9 cellular contexts compared by ENCODE assay signal in genomic region chr12:94289551-94290312, GRCh38.
DNase-seq lines count a peak whose midpoint lies in the region; ATAC-seq, FAIRE-seq and TF ChIP-seq lines count a peak whose summit lies in the region.
"Had no signal": no experiment of that assay in that cellular context is flagged by ENCODE, and none has a peak within 500 bp of the region (broad histone marks: within the 10 kb centered on the region; RNA-seq: fewer than 3 reads in every experiment).

No MANE protein-coding gene starts in this region.

- CTCF ChIA-PET in K562 (lab: Yijun Ruan, JAX; ENCODE audit: low intra/inter-chr PET ratio), result no interaction called here

- H4K20me1 ChIP-seq in K562 (replicated peaks; ENCODE audit: control insufficient read depth, insufficient read depth, low read length) (no peaks in the 10 kb centered on the region; the same call in 1 of the 2 replicates), keratinocyte (ENCODE audit: control insufficient read depth, extremely low read depth, insufficient read depth, low read length) (no peaks in the 10 kb centered on the region)

- no peak overlapping the region for H3K4me3 ChIP-seq in K562
- no peak overlapping the region for H3K4me3 ChIP-seq in keratinocyte (ENCODE audit: control insufficient read depth in 2 of 3, extremely low read depth in 1 of 3, insufficient read depth in 2 of 3, low read depth in 1 of 3, low read length in 3 of 3)
- no peak overlapping the region for H3K4me3 ChIP-seq in stomach
- no peak overlapping the region for H3K4me3 ChIP-seq in colonic mucosa

- H3K9ac ChIP-seq in K562 (ENCODE audit: insufficient read depth in 1 of 2, low read depth in 2 of 2, low read length in 2 of 2), result no peak overlapping the region
- no peak overlapping the region for H3K9ac ChIP-seq in keratinocyte (ENCODE audit: control insufficient read depth, extremely low read depth, insufficient read depth, low read length)
- no peak overlapping the region for H3K9ac ChIP-seq in colonic mucosa (ENCODE audit: low read depth in 2 of 2, low read length in 2 of 2)

- FAIRE-seq in K562 (lab: Jason Lieb, UNC) (peak; percentile 15), keratinocyte (lab: Jason Lieb, UNC) (peak; percentile 58)

- TF ChIP-seq CTCF in K562 (IDR thresholded peaks at IDR 0.05 in 2 of 3, conservative IDR thresholded peaks at IDR 0.05 in 1 of 3; ENCODE audit: insufficient read depth in 2 of 3, low read depth in 1 of 3, low read length in 3 of 3) (no peak), keratinocyte (optimal IDR thresholded peaks at IDR 0.05 in 1 of 3, IDR thresholded peaks at IDR 0.05 in 1 of 3, conservative IDR thresholded peaks at IDR 0.05 in 1 of 3; ENCODE audit: extremely low read depth in 1 of 3, insufficient read depth in 2 of 3, low read length in 3 of 3) (no peak), stomach (IDR thresholded peaks at IDR 0.05) (no peak), colonic mucosa (IDR thresholded peaks at IDR 0.05) (no peak)

- H3K4me1 ChIP-seq in K562 (replicated peaks in 1 of 2; ENCODE audit: control insufficient read depth in 2 of 2, insufficient read depth in 2 of 2, low read length in 2 of 2) (peaks cover 9% of the 10 kb centered on the region in 2 experiments; a peak in 3 of 5 replicates), keratinocyte (ENCODE audit: control insufficient read depth, extremely low read depth, insufficient read depth, low read length) (peaks cover 4% of the 10 kb centered on the region), stomach (peaks cover 0 to 37% (median 16%) of the 10 kb centered on the region in 4 donors), colonic mucosa (peaks cover 5% of the 10 kb centered on the region)

- no peaks in the 10 kb centered on the region for H3K79me2 ChIP-seq in K562 (ENCODE audit: control insufficient read depth, insufficient read depth, low read length)
- H3K79me2 ChIP-seq in keratinocyte (ENCODE audit: control insufficient read depth, insufficient read depth, low read length), result no peaks in the 10 kb centered on the region

- H3K9me1 ChIP-seq in K562 (ENCODE audit: control insufficient read depth, insufficient read depth, low read length) (no peaks in the 10 kb centered on the region), keratinocyte (ENCODE audit: control insufficient read depth, extremely low read depth, insufficient read depth, low read length) (no peaks in the 10 kb centered on the region)

- TF ChIP-seq POLR2A in K562 (conservative IDR thresholded peaks at IDR 0.05) (no peak), stomach (IDR thresholded peaks at IDR 0.05) (no peak)

- H3K9me3 ChIP-seq in K562 (replicated peaks; ENCODE audit: control insufficient read depth, insufficient read depth, low read depth, low read length), result no peaks in the 10 kb centered on the region
- H3K9me3 ChIP-seq in keratinocyte (ENCODE audit: control insufficient read depth, low read depth, low read length), result no peaks in the 10 kb centered on the region
- no peaks in the 10 kb centered on the region for H3K9me3 ChIP-seq in stomach
- H3K9me3 ChIP-seq in colonic mucosa, result no peaks in the 10 kb centered on the region

- H3K4me2 ChIP-seq in K562 (ENCODE audit: insufficient read depth, low read length), result no peak overlapping the region
- H3K4me2 ChIP-seq in keratinocyte (ENCODE audit: control insufficient read depth, extremely low read depth, insufficient read depth, low read depth, low read length), result peak overlapping the region; percentile 8

- dilution Hi-C loops in keratinocyte (cut with MboI; ENCODE audit: extremely low pct_ligation_motif_present, low sequenced_read_pairs), result no loop called here

- TF ChIP-seq EP300 in K562 (IDR thresholded peaks at IDR 0.05; ENCODE audit: low read length) (no peak), stomach (IDR thresholded peaks at IDR 0.05) (no peak)

- no peaks in the 10 kb centered on the region for H3K27me3 ChIP-seq in K562 (ENCODE audit: control insufficient read depth in 2 of 2, insufficient read depth in 2 of 2, low read length in 2 of 2)
- H3K27me3 ChIP-seq in keratinocyte (ENCODE audit: control insufficient read depth, extremely low read depth, insufficient read depth, low read length), result no peaks in the 10 kb centered on the region
- no peaks in the 10 kb centered on the region for H3K27me3 ChIP-seq in stomach
- no peaks in the 10 kb centered on the region for H3K27me3 ChIP-seq in colonic mucosa

- DNase-seq in HCEC 1CT (peak; percentile 79), K562 (ENCODE audit: extremely low read depth in 1 of 4, low spot score in 3 of 4) (peak in 1 of 4 experiments; percentile 35), keratinocyte (ENCODE audit: low read depth, low spot score) (no peak), stomach (no peak), colonic mucosa (no peak), NCI-H2029 treated with DMSO at 0.1 percent for 48 hours (lab: John Stamatoyannopoulos, UW) (no peak)
- DNase-seq: NCI-H1436 treated with DMSO at 0.1 percent for 48 hours had no signal

- no peak for TF ChIP-seq RAD21 in K562 (CRISPR knock-in tag; conservative IDR thresholded peaks at IDR 0.05 in 1 of 2, IDR thresholded peaks at IDR 0.05 in 1 of 2)

- ATAC-seq in K562 (peak; percentile 11; the same call in 1 of the 3 replicates), GM18873 (IDR thresholded peaks at IDR 0.05; ENCODE audit: low FRiP score, unreplicated experiment) (no peak), GM21423 (IDR thresholded peaks at IDR 0.05; ENCODE audit: unreplicated experiment) (no peak)

- no TSS peak for BruUV-seq in K562 (replicated peaks; lab: Mats Ljungman, UMichigan)

- in situ Hi-C loops in K562 (cut with MboI), result no loop called here

- intact Hi-C loops in K562 (cut with micrococcal nuclease) (no loop called here), stomach (cut with DNase I; ENCODE audit: low total_unique reads) (no loop called here), colonic mucosa (cut with DNase I) (no loop called here)

- no peak overlapping the region for H2AFZ ChIP-seq in K562 (ENCODE audit: low read depth, low read length)
- no peak overlapping the region for H2AFZ ChIP-seq in keratinocyte (ENCODE audit: control insufficient read depth, low read length)

- WGBS in K562 (ENCODE audit: insufficient coverage, low coverage, missing lambda C conversion rate), result 46% methylated on average over 12 of the region's 12 CpGs
- 42 to 45% (median 44%) methylated on average over 12 of the region's 12 CpGs for WGBS in stomach, 5 donors

- no peak overlapping the region for H3K27ac ChIP-seq in K562 (ENCODE audit: extremely low read depth, low read depth, low read length)
- H3K27ac ChIP-seq in keratinocyte (ENCODE audit: control insufficient read depth, insufficient read depth, low read length), result no peak overlapping the region
- peak overlapping the region in 3 of 5 donors; percentile 24 to 46 (median 33) for H3K27ac ChIP-seq in stomach
- H3K27ac ChIP-seq in colonic mucosa, result no peak overlapping the region

- POLR2A ChIA-PET in K562 (lab: Yijun Ruan, JAX), result interaction anchor here (0.9 to 1.6 kb wide), 5 partner anchors 9 to 169 kb away, joined by 3 to 6 read pairs (median 4); no protein-coding TSS in a partner anchor

- H3K36me3 ChIP-seq in K562 (ENCODE audit: control insufficient read depth, insufficient read depth, low read length) (no peaks in the 10 kb centered on the region), keratinocyte (ENCODE audit: control insufficient read depth in 2 of 2, extremely low read depth in 1 of 2, insufficient read depth in 2 of 2, low read length in 2 of 2) (no peaks in the 10 kb centered on the region), stomach (peaks cover 0 to 5% (median 2%) of the 10 kb centered on the region in 4 donors), colonic mucosa (no peaks in the 10 kb centered on the region)

TF ChIP-seq in K562, 482 proteins besides CTCF, POLR2A, EP300 and RAD21:
- TF ChIP-seq ZNF77 (CRISPR knock-in tag; IDR thresholded peaks at IDR 0.05) (no peak), RREB1 (CRISPR knock-in tag; IDR thresholded peaks at IDR 0.05) (no peak)

Comparison
In these comparisons a context has a peak if more than half of its experiments do, and no peak if none do; other contexts are left out.
1. H3K27ac ChIP-seq: peak in stomach (3 of 5); none in K562 (single experiment), keratinocyte (single experiment) and colonic mucosa (single experiment).